In the genomic region with DNA sequence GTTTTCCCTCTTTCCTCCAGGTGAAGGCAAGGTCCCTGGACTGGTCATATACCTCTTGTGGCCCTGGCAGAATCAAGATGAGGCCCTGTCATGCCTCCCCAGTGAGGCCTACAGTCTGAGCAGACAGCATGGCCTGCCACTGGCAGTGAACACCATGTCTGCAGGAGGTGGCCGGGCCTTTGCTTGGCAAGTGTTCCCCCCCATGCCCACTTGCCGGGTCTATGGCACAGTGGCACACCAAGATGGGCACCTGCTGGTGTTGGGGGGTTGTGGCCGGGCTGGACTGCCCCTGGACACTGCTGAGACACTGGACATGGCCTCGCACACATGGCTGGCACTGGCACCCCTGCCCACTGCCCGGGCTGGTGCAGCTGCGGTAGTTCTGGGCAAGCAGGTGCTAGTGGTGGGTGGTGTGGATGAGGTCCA, we compare ENCODE assay signal across 2 cellular contexts.
TF ChIP-seq lines count a peak whose summit lies in the region.

No MANE protein-coding gene starts in this region.

TF ChIP-seq in GM23338, 12 proteins besides CTCF, POLR2A, EP300 and RAD21 (continued from another document):
- no peak for TF ChIP-seq ZNF114 (CRISPR knock-in tag; IDR thresholded peaks at IDR 0.05)
- TF ChIP-seq EZH2 (IDR thresholded peaks at IDR 0.05; ENCODE audit: low read depth, unreplicated experiment), result no peak

TF ChIP-seq in K562, 482 proteins besides CTCF, POLR2A, EP300 and RAD21 (continued from another document):
- TF ChIP-seq, protein P1, sequence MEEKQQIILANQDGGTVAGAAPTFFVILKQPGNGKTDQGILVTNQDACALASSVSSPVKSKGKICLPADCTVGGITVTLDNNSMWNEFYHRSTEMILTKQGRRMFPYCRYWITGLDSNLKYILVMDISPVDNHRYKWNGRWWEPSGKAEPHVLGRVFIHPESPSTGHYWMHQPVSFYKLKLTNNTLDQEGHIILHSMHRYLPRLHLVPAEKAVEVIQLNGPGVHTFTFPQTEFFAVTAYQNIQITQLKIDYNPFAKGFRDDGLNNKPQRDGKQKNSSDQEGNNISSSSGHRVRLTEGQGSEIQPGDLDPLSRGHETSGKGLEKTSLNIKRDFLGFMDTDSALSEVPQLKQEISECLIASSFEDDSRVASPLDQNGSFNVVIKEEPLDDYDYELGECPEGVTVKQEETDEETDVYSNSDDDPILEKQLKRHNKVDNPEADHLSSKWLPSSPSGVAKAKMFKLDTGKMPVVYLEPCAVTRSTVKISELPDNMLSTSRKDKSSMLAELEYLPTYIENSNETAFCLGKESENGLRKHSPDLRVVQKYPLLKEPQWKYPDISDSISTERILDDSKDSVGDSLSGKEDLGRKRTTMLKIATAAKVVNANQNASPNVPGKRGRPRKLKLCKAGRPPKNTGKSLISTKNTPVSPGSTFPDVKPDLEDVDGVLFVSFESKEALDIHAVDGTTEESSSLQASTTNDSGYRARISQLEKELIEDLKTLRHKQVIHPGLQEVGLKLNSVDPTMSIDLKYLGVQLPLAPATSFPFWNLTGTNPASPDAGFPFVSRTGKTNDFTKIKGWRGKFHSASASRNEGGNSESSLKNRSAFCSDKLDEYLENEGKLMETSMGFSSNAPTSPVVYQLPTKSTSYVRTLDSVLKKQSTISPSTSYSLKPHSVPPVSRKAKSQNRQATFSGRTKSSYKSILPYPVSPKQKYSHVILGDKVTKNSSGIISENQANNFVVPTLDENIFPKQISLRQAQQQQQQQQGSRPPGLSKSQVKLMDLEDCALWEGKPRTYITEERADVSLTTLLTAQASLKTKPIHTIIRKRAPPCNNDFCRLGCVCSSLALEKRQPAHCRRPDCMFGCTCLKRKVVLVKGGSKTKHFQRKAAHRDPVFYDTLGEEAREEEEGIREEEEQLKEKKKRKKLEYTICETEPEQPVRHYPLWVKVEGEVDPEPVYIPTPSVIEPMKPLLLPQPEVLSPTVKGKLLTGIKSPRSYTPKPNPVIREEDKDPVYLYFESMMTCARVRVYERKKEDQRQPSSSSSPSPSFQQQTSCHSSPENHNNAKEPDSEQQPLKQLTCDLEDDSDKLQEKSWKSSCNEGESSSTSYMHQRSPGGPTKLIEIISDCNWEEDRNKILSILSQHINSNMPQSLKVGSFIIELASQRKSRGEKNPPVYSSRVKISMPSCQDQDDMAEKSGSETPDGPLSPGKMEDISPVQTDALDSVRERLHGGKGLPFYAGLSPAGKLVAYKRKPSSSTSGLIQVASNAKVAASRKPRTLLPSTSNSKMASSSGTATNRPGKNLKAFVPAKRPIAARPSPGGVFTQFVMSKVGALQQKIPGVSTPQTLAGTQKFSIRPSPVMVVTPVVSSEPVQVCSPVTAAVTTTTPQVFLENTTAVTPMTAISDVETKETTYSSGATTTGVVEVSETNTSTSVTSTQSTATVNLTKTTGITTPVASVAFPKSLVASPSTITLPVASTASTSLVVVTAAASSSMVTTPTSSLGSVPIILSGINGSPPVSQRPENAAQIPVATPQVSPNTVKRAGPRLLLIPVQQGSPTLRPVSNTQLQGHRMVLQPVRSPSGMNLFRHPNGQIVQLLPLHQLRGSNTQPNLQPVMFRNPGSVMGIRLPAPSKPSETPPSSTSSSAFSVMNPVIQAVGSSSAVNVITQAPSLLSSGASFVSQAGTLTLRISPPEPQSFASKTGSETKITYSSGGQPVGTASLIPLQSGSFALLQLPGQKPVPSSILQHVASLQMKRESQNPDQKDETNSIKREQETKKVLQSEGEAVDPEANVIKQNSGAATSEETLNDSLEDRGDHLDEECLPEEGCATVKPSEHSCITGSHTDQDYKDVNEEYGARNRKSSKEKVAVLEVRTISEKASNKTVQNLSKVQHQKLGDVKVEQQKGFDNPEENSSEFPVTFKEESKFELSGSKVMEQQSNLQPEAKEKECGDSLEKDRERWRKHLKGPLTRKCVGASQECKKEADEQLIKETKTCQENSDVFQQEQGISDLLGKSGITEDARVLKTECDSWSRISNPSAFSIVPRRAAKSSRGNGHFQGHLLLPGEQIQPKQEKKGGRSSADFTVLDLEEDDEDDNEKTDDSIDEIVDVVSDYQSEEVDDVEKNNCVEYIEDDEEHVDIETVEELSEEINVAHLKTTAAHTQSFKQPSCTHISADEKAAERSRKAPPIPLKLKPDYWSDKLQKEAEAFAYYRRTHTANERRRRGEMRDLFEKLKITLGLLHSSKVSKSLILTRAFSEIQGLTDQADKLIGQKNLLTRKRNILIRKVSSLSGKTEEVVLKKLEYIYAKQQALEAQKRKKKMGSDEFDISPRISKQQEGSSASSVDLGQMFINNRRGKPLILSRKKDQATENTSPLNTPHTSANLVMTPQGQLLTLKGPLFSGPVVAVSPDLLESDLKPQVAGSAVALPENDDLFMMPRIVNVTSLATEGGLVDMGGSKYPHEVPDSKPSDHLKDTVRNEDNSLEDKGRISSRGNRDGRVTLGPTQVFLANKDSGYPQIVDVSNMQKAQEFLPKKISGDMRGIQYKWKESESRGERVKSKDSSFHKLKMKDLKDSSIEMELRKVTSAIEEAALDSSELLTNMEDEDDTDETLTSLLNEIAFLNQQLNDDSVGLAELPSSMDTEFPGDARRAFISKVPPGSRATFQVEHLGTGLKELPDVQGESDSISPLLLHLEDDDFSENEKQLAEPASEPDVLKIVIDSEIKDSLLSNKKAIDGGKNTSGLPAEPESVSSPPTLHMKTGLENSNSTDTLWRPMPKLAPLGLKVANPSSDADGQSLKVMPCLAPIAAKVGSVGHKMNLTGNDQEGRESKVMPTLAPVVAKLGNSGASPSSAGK (IDR thresholded peaks at IDR 0.05), result no peak
